In the genomic region with DNA sequence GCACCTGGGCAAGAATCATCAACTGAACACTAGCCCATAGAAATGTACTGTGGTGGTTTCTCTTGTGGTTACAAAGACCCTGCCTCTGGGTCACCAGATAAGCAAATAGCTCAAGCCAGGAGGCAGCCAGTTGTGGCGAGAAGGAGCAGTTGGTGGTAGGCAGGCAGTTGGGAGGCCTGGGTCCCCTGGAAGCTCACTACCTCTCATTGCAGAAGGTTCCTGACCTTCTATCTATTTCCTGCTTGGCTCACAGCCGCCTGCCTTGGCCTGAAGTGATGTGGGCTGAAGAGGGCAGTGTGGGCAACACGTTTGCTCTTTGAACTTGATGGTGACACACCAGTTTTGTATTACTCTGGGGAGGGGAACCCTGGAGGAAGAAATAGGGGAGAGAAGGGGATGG, we compare ENCODE assay signal across 9 cellular contexts.
DNase-seq lines count a peak whose midpoint lies in the region; TF ChIP-seq lines count a peak whose summit lies in the region.
"Had no signal": no experiment of that assay in that cellular context is flagged by ENCODE, and none has a peak within 500 bp of the region (broad histone marks: within the 10 kb centered on the region; RNA-seq: fewer than 3 reads in every experiment).

No MANE protein-coding gene starts in this region.

- H3K9me3 ChIP-seq in WERI-Rb-1 (ENCODE audit: severe bottlenecking): no peaks in the 10 kb centered on the region
- H3K9me3 ChIP-seq in muscle layer of duodenum (ENCODE audit: control insufficient read depth in 1 of 2, low read length in 2 of 2): no peaks in the 10 kb centered on the region
- H3K9me3 ChIP-seq: upper lobe of left lung had no signal

- H3K4me1 ChIP-seq in muscle layer of duodenum (ENCODE audit: control insufficient read depth in 1 of 2, insufficient read depth in 2 of 2, low read length in 2 of 2): peaks cover 0 to 11% of the 10 kb centered on the region in 2 donors

- H3K27me3 ChIP-seq in WERI-Rb-1 (ENCODE audit: insufficient read depth, low read depth, severe bottlenecking): no peaks in the 10 kb centered on the region
- no peaks in the 10 kb centered on the region for H3K27me3 ChIP-seq in muscle layer of duodenum (ENCODE audit: low read depth, low read length)
- H3K27me3 ChIP-seq: upper lobe of left lung had no signal

- TF ChIP-seq CTCF in GM12865 (IDR thresholded peaks at IDR 0.05; ENCODE audit: insufficient read depth, low read depth, low read length, missing control alignments) (no peak), WERI-Rb-1 (IDR thresholded peaks at IDR 0.05; ENCODE audit: low read depth, low read length) (peak; percentile 35; the same call in 1 of the 2 replicates)

- H3K36me3 ChIP-seq in WERI-Rb-1 (peaks cover under 1% of the 10 kb centered on the region; the same call in 1 of the 2 replicates), muscle layer of duodenum (ENCODE audit: control insufficient read depth in 1 of 2, insufficient read depth in 2 of 2, low read length in 2 of 2) (no peaks in the 10 kb centered on the region)
- H3K36me3 ChIP-seq: upper lobe of left lung had no signal

- peak; percentile 34 for DNase-seq in GM12865 (ENCODE audit: low read depth)
- peak; percentile 21 for DNase-seq in KBM-7
- DNase-seq in WERI-Rb-1: peak; percentile 39
- no peak for DNase-seq in NCI-H2107 treated with DMSO at 0.1 percent for 48 hours (lab: John Stamatoyannopoulos, UW; ENCODE audit: unreplicated experiment)
- no peak for DNase-seq in SIG-M5 (lab: John Stamatoyannopoulos, UW)
- DNase-seq in activated naive CD4-positive, alpha-beta T cell (lab: John Stamatoyannopoulos, UW): no peak
- no peak for DNase-seq in activated CD4-positive, alpha-beta T cell treated with anti-CD3 and anti-CD28 coated beads, Interleukin-2, amount 50 U/mL, for 4 hours

- no peak overlapping the region for H3K4me3 ChIP-seq in GM12865 (ENCODE audit: low read depth, low read length)
- no peak overlapping the region for H3K4me3 ChIP-seq in WERI-Rb-1 (ENCODE audit: low read depth, low read length)
- no peak overlapping the region for H3K4me3 ChIP-seq in muscle layer of duodenum (ENCODE audit: low read depth in 1 of 2, low read length in 2 of 2)
- H3K4me3 ChIP-seq: upper lobe of left lung had no signal

- H3K27ac ChIP-seq in WERI-Rb-1 (peak overlapping the region; percentile 96), muscle layer of duodenum (ENCODE audit: low read length) (peak overlapping the region; percentile 11)
- H3K27ac ChIP-seq: upper lobe of left lung had no signal

- in situ Hi-C loops in KBM-7 (cut with MboI; ENCODE audit: low pct_unique_long_range_greater_than_20kb, low sequenced_read_pairs): no loop called here

Comparison
In these comparisons a context has a peak if more than half of its experiments do, and no peak if none do; other contexts are left out.
1. DNase-seq: peak in GM12865 (single experiment), KBM-7 (single experiment) and WERI-Rb-1 (single experiment); none in NCI-H2107 treated with DMSO at 0.1 percent for 48 hours (single experiment), SIG-M5 (single experiment), activated naive CD4-positive, alpha-beta T cell (0 of 4) and activated CD4-positive, alpha-beta T cell treated with anti-CD3 and anti-CD28 coated beads, Interleukin-2, amount 50 U/mL, for 4 hours (0 of 2).